ENCODE assay signal across 7 cellular contexts in genomic region chr2:219057709-219058540, GRCh38.
DNase-seq lines count a peak whose midpoint lies in the region; ATAC-seq lines count a peak whose summit lies in the region.

No MANE protein-coding gene starts in this region.

- H3K27ac ChIP-seq in caudate nucleus (ENCODE audit: low read depth, low read length): no peak overlapping the region

- peak; percentile 69 for DNase-seq in NCI-H2107 (lab: John Stamatoyannopoulos, UW)
- DNase-seq in activated CD4-positive, CD25-positive, alpha-beta regulatory T cell (lab: John Stamatoyannopoulos, UW): peak; percentile 48 to 60 (median 54)
- peak in 55 of 61 donors; percentile 12 to 74 (median 46) for DNase-seq in caudate nucleus (lab: John Stamatoyannopoulos, UW)
- DNase-seq in kidney tubule cell (ENCODE audit: low spot score): peak; percentile 76
- DNase-seq in stimulated activated CD4-positive, alpha-beta T cell treated with anti-CD3 and anti-CD28 coated beads, Interleukin-1b, Interleukin-23, amount 100 ng/mL, for 48 hours: peak; percentile 81

- ATAC-seq in GM18499 (IDR thresholded peaks at IDR 0.05; ENCODE audit: insufficient read depth, unreplicated experiment) (peak; percentile 73), HG02885 (IDR thresholded peaks at IDR 0.05; ENCODE audit: poor library complexity, unreplicated experiment) (peak; percentile 91)
